In genomic region chr14:104650057-104650980, GRCh38 we compare ENCODE assay signal across 8 cellular contexts. TPM values are rescaled to one million over a fixed set of nuclear protein-coding genes. Genes with fewer than 3 reads are reported as not detected.
A peak's percentile ranks its signal among the peaks of the same experiment; 100 is the strongest.
DNase-seq lines count a peak whose midpoint lies in the region; ATAC-seq, FAIRE-seq and TF ChIP-seq lines count a peak whose summit lies in the region.

No MANE protein-coding gene starts in this region.

- H3K36me3 ChIP-seq in HUES64 (ENCODE audit: insufficient read depth, low read length) (no peaks in the 10 kb centered on the region), WERI-Rb-1 (no peaks in the 10 kb centered on the region), bronchial epithelial cell (ENCODE audit: control insufficient read depth, insufficient read depth, low read length) (no peaks in the 10 kb centered on the region)

- TF ChIP-seq CTCF in WERI-Rb-1 (IDR thresholded peaks at IDR 0.05; ENCODE audit: low read depth, low read length), result peak; percentile 90
- TF ChIP-seq CTCF in bronchial epithelial cell (IDR thresholded peaks at IDR 0.05; ENCODE audit: insufficient read depth, low read length, severe bottlenecking), result peak; percentile 94

- H3K4me1 ChIP-seq in HUES64 (ENCODE audit: insufficient read depth, low read length), result peaks cover 4% of the 10 kb centered on the region; the same call in 1 of the 2 replicates

- H3K4me3 ChIP-seq in HUES64 (ENCODE audit: low read length) (peak overlapping the region; percentile 73), WERI-Rb-1 (ENCODE audit: low read depth, low read length) (peak overlapping the region; percentile 45), bronchial epithelial cell (ENCODE audit: low read depth, low read length) (peak overlapping the region; percentile 40)

- ATAC-seq in HG03039 (IDR thresholded peaks at IDR 0.05; ENCODE audit: unreplicated experiment), result no peak

- DNase-seq in NCI-H345 (lab: John Stamatoyannopoulos, UW) (peak; percentile 31), NCI-H345 treated with DMSO at 0.1 percent for 48 hours (lab: John Stamatoyannopoulos, UW; ENCODE audit: unreplicated experiment) (no peak), WERI-Rb-1 (peak; percentile 80), bronchial epithelial cell (ENCODE audit: low read depth) (peak; percentile 17), islet precursor cell (peak; percentile 82)
- DNase-seq in stimulated activated CD4-positive, alpha-beta T cell treated with anti-CD3 and anti-CD28 coated beads, Interleukin-12 subunit alpha, Interleukin-12 subunit beta, amount 100 ng/mL, for 4 hours, result peak; percentile 64

- H3K27ac ChIP-seq in HUES64 (ENCODE audit: low read depth, low read length) (no peak overlapping the region), WERI-Rb-1 (peak overlapping the region; percentile 31; the same call in 1 of the 2 replicates)

- FAIRE-seq in bronchial epithelial cell (lab: Jason Lieb, UNC), result no peak

- WGBS in HUES64, result 13% methylated on average over 54 of the region's 56 CpGs

- peaks cover 6% of the 10 kb centered on the region for H3K27me3 ChIP-seq in HUES64 (ENCODE audit: insufficient read depth, low read length)
- no peaks in the 10 kb centered on the region for H3K27me3 ChIP-seq in WERI-Rb-1 (ENCODE audit: insufficient read depth, low read depth, severe bottlenecking)
- no peaks in the 10 kb centered on the region for H3K27me3 ChIP-seq in bronchial epithelial cell (ENCODE audit: control insufficient read depth, insufficient read depth, low read length)

- H3K9me3 ChIP-seq in HUES64 (ENCODE audit: insufficient read depth, low read depth, low read length) (peaks cover 19% of the 10 kb centered on the region), WERI-Rb-1 (ENCODE audit: severe bottlenecking) (peaks cover 21% of the 10 kb centered on the region)

- peak overlapping the region; percentile 70 for H3K9ac ChIP-seq in HUES64 (ENCODE audit: low read depth, low read length)

RNA-seq across cellular contexts. Expression of gene INF2, which starts 39.1 kb away (rescaled TPM):
- 37.2 TPM for polyA plus RNA-seq in HUES64 (2013, experiment 1 of 2)
- polyA plus RNA-seq in HUES64 (2013, experiment 2 of 2), result 32.2 TPM
- total RNA-seq in bronchial epithelial cell, result 26.2 and 26.6 TPM in 2 replicates

RNA-seq across cellular contexts. Expression of gene TMEM179, which starts 45.7 kb away (rescaled TPM):
- 3.4 TPM for polyA plus RNA-seq in HUES64 (2013, experiment 1 of 2)
- 3.9 TPM for polyA plus RNA-seq in HUES64 (2013, experiment 2 of 2)
- total RNA-seq in bronchial epithelial cell, result not detected in 2 replicates
